1 cellular context compared by ENCODE assay signal in the genomic region with DNA sequence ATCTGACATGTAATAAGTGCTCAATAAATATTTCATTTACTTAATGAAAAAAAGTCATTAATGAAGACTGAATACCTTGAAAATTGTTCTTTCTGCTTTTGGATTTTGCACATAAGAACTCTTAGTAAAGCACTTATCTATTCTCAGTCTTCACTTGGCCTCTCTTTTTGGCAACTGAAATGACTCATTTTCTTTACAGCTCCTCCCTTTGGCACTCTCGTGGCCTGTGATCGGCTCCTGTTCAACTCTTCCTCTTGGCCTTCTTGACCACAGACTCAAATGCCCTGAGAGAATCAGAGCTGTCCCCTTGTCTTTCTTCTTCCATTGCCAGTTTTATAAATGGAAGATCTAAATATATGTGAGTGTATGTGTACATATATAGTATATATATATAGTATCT.
TF ChIP-seq lines count a peak whose summit lies in the region.

No MANE protein-coding gene starts in this region.

TF ChIP-seq in WTC11, 78 proteins besides CTCF, POLR2A, EP300 and RAD21 (continued from another document):
- no peak for TF ChIP-seq RORB (CRISPR knock-in tag; IDR thresholded peaks at IDR 0.05)
- TF ChIP-seq TEAD4 (CRISPR knock-in tag; IDR thresholded peaks at IDR 0.05), result no peak
- TF ChIP-seq, protein P1, sequence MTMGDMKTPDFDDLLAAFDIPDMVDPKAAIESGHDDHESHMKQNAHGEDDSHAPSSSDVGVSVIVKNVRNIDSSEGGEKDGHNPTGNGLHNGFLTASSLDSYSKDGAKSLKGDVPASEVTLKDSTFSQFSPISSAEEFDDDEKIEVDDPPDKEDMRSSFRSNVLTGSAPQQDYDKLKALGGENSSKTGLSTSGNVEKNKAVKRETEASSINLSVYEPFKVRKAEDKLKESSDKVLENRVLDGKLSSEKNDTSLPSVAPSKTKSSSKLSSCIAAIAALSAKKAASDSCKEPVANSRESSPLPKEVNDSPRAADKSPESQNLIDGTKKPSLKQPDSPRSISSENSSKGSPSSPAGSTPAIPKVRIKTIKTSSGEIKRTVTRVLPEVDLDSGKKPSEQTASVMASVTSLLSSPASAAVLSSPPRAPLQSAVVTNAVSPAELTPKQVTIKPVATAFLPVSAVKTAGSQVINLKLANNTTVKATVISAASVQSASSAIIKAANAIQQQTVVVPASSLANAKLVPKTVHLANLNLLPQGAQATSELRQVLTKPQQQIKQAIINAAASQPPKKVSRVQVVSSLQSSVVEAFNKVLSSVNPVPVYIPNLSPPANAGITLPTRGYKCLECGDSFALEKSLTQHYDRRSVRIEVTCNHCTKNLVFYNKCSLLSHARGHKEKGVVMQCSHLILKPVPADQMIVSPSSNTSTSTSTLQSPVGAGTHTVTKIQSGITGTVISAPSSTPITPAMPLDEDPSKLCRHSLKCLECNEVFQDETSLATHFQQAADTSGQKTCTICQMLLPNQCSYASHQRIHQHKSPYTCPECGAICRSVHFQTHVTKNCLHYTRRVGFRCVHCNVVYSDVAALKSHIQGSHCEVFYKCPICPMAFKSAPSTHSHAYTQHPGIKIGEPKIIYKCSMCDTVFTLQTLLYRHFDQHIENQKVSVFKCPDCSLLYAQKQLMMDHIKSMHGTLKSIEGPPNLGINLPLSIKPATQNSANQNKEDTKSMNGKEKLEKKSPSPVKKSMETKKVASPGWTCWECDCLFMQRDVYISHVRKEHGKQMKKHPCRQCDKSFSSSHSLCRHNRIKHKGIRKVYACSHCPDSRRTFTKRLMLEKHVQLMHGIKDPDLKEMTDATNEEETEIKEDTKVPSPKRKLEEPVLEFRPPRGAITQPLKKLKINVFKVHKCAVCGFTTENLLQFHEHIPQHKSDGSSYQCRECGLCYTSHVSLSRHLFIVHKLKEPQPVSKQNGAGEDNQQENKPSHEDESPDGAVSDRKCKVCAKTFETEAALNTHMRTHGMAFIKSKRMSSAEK (CRISPR knock-in tag; IDR thresholded peaks at IDR 0.05; ENCODE audit: borderline replicate concordance), result no peak
- TF ChIP-seq, protein P2, sequence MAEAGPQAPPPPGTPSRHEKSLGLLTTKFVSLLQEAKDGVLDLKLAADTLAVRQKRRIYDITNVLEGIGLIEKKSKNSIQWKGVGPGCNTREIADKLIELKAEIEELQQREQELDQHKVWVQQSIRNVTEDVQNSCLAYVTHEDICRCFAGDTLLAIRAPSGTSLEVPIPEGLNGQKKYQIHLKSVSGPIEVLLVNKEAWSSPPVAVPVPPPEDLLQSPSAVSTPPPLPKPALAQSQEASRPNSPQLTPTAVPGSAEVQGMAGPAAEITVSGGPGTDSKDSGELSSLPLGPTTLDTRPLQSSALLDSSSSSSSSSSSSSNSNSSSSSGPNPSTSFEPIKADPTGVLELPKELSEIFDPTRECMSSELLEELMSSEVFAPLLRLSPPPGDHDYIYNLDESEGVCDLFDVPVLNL (CRISPR knock-in tag; IDR thresholded peaks at IDR 0.05; ENCODE audit: borderline replicate concordance, low read depth), result no peak
- no peak for TF ChIP-seq ZNF263 (CRISPR knock-in tag; IDR thresholded peaks at IDR 0.05; ENCODE audit: low read depth)
- TF ChIP-seq, protein P3, sequence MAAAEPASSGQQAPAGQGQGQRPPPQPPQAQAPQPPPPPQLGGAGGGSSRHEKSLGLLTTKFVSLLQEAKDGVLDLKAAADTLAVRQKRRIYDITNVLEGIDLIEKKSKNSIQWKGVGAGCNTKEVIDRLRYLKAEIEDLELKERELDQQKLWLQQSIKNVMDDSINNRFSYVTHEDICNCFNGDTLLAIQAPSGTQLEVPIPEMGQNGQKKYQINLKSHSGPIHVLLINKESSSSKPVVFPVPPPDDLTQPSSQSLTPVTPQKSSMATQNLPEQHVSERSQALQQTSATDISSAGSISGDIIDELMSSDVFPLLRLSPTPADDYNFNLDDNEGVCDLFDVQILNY (CRISPR knock-in tag; IDR thresholded peaks at IDR 0.05), result no peak
TF ChIP-seq in WTC11: peak in this region for 0.
